In genomic region chr1:109241344-109241743, GRCh38 we compare ENCODE assay signal across 2 cellular contexts.
TF ChIP-seq lines count a peak whose summit lies in the region.

No MANE protein-coding gene starts in this region.

TF ChIP-seq in GM23338, 12 proteins besides CTCF, POLR2A, EP300 and RAD21:
- TF ChIP-seq ZNF114 (CRISPR knock-in tag; IDR thresholded peaks at IDR 0.05) (no peak), ZNF462 (CRISPR knock-in tag; IDR thresholded peaks at IDR 0.05) (no peak), EZH2phosphoT487 (IDR thresholded peaks at IDR 0.05; ENCODE audit: unreplicated experiment) (no peak), NANOG (IDR thresholded peaks at IDR 0.05; ENCODE audit: borderline replicate concordance) (no peak), ZNF331 (CRISPR knock-in tag; IDR thresholded peaks at IDR 0.05; ENCODE audit: low read depth) (no peak), EZH2 (IDR thresholded peaks at IDR 0.05; ENCODE audit: low read depth, unreplicated experiment) (no peak), REST (IDR thresholded peaks at IDR 0.05; ENCODE audit: unreplicated experiment) (no peak), CREB1 (CRISPR knock-in tag; IDR thresholded peaks at IDR 0.05; ENCODE audit: low read depth) (no peak), STAT1 (IDR thresholded peaks at IDR 0.05; ENCODE audit: unreplicated experiment) (no peak)
TF ChIP-seq in GM23338: peak in this region for 0.

TF ChIP-seq in HepG2, 621 proteins besides CTCF, POLR2A, EP300 and RAD21:
- TF ChIP-seq REL (CRISPR knock-in tag; conservative IDR thresholded peaks at IDR 0.05) = no peak
- no peak for TF ChIP-seq TFDP1 (CRISPR knock-in tag; IDR thresholded peaks at IDR 0.05; ENCODE audit: borderline replicate concordance)
- TF ChIP-seq ZFP41 (CRISPR knock-in tag; IDR thresholded peaks at IDR 0.05; ENCODE audit: borderline replicate concordance) = no peak
- no peak for TF ChIP-seq NCOR1 (IDR thresholded peaks at IDR 0.05; ENCODE audit: borderline replicate concordance, low read length)
- TF ChIP-seq AGO1 (IDR thresholded peaks at IDR 0.05; ENCODE audit: low read depth, low read length, poor library complexity, severe bottlenecking) = peak; percentile 16
TF ChIP-seq in HepG2: peak in this region for 1.
